ENCODE assay signal across 8 cellular contexts in genomic region chr1:41662061-41662655, GRCh38.
DNase-seq lines count a peak whose midpoint lies in the region; ATAC-seq, FAIRE-seq and TF ChIP-seq lines count a peak whose summit lies in the region.

No MANE protein-coding gene starts in this region.

- H3K27ac Mint-ChIP-seq in memory B cell: peak overlapping the region; percentile 78

- ATAC-seq in memory B cell (ENCODE audit: low read depth): peak; percentile 77

- peak overlapping the region; percentile 67 for H3K4me3 Mint-ChIP-seq in memory B cell

- H3K9me3 Mint-ChIP-seq in memory B cell: no peaks in the 10 kb centered on the region

- peaks cover 53% of the 10 kb centered on the region for H3K4me1 Mint-ChIP-seq in memory B cell

- H3K36me3 Mint-ChIP-seq in memory B cell: peaks cover 2% of the 10 kb centered on the region

- DNase-seq in H54 (ENCODE audit: insufficient read length, low spot score) (peak; percentile 85), MV-4-11 (lab: John Stamatoyannopoulos, UW) (peak; percentile 52), ecto neural progenitor cell (ENCODE audit: low spot score) (peak; percentile 85), memory B cell (ENCODE audit: low spot score in 2 of 2) (peak; percentile 57 to 61), AML-193 (lab: John Stamatoyannopoulos, UW) (no peak)
- DNase-seq in activated CD4-positive, alpha-beta T cell treated with anti-CD3 and anti-CD28 coated beads, Interleukin-2, amount 50 U/mL, for 4 hours: peak; percentile 72 to 79
- DNase-seq in stimulated activated CD8-positive, alpha-beta memory T cell treated with anti-CD3 and anti-CD28 coated beads, Interleukin-15, amount 100 ng/mL, for 4 hours (ENCODE audit: low read depth in 2 of 2): peak; percentile 68 to 72

- TF ChIP-seq POLR2A in H54 (IDR thresholded peaks at IDR 0.05; ENCODE audit: low read depth, low read length): peak; percentile 50

- no peak for FAIRE-seq in H54 (lab: Jason Lieb, UNC)

- H3K4me3 ChIP-seq in GM08714 (ENCODE audit: low read length): peak overlapping the region; percentile 67

- H3K27me3 Mint-ChIP-seq in memory B cell: no peaks in the 10 kb centered on the region

Comparison
In these comparisons a context has a peak if more than half of its experiments do, and no peak if none do; other contexts are left out.
1. DNase-seq: peak in H54 (single experiment), MV-4-11 (single experiment), activated CD4-positive, alpha-beta T cell treated with anti-CD3 and anti-CD28 coated beads, Interleukin-2, amount 50 U/mL, for 4 hours (2 of 2), ecto neural progenitor cell (single experiment), memory B cell (2 of 2) and stimulated activated CD8-positive, alpha-beta memory T cell treated with anti-CD3 and anti-CD28 coated beads, Interleukin-15, amount 100 ng/mL, for 4 hours (2 of 2); none in AML-193 (0 of 2).